In the genomic region with DNA sequence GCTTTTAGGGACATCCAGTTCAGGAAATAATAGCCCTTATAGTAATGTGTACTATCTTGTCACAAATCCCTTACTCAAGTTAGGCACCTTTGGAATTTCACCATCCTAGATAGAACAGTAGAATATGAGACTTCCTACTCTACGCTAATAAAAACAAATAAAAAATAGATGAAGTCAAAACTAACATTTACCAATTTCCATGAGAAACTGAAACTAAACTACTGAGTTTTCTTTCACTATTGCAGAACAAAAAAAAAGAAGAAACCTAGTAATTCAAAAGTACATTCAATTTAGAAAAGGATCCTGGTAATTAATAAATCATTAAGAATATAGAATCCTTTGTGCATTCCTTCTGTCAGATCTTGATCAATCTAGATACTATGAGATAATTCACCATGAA, we compare ENCODE assay signal across 17 cellular contexts. TPM values are rescaled to one million over a fixed set of nuclear protein-coding genes. Genes with fewer than 3 reads are reported as not detected.
A peak's percentile ranks its signal among the peaks of the same experiment; 100 is the strongest.
DNase-seq lines count a peak whose midpoint lies in the region; ATAC-seq and TF ChIP-seq lines count a peak whose summit lies in the region.
"Had no signal": no experiment of that assay in that cellular context is flagged by ENCODE, and none has a peak within 500 bp of the region (broad histone marks: within the 10 kb centered on the region; RNA-seq: fewer than 3 reads in every experiment).

No MANE protein-coding gene starts in this region.

- H3K4me1 Mint-ChIP-seq in CD8-positive, alpha-beta T cell (ENCODE audit: low read depth): peaks cover 14% of the 10 kb centered on the region
- H3K4me1 Mint-ChIP-seq in activated CD4-positive, alpha-beta memory T cell treated with anti-CD3 and anti-CD28 coated beads for 36 hours (ENCODE audit: low read depth): peaks cover 13% of the 10 kb centered on the region
- H3K4me1 Mint-ChIP-seq in immature natural killer cell: peaks cover 12 to 14% of the 10 kb centered on the region in 2 donors

- no peaks in the 10 kb centered on the region for H3K27me3 Mint-ChIP-seq in CD8-positive, alpha-beta T cell (ENCODE audit: low read depth)
- H3K27me3 Mint-ChIP-seq in activated CD4-positive, alpha-beta memory T cell treated with anti-CD3 and anti-CD28 coated beads for 36 hours: no peaks in the 10 kb centered on the region
- no peaks in the 10 kb centered on the region for H3K27me3 Mint-ChIP-seq in immature natural killer cell (ENCODE audit: low read depth in 3 of 3)
- H3K27me3 Mint-ChIP-seq: stimulated activated naive B cell treated with anti-CD40 and anti-IgM and Interleukin-4, amounts not matched to agents 10 μg/mL and 1 μg/mL and 100 μg/mL, for 72 hours had no signal

- H3K36me3 ChIP-seq in CD8-positive, alpha-beta T cell (ENCODE audit: insufficient read depth, low read length): no peaks in the 10 kb centered on the region
- H3K36me3 ChIP-seq: right atrium auricular region had no signal

- DNase-seq in CD8-positive, alpha-beta T cell: no peak
- no peak for DNase-seq in activated CD4-positive, alpha-beta memory T cell treated with anti-CD3 and anti-CD28 coated beads for 36 hours
- no peak for DNase-seq in immature natural killer cell
- DNase-seq in C1 segment of cervical spinal cord (lab: John Stamatoyannopoulos, UW): no peak
- no peak for DNase-seq in epidermal melanocyte (ENCODE audit: insufficient read length, low spot score)
- no peak for DNase-seq in NCI-H1436 (lab: John Stamatoyannopoulos, UW)
- DNase-seq: activated CD4-positive, alpha-beta T cell treated with anti-CD3 and anti-CD28 coated beads, Interleukin-2, amount 50 U/mL, for 4 hours; activated effector memory CD4-positive, alpha-beta T cell treated with Interleukin-2 at 50 U/mL for 16 hours; body of pancreas; cortex of kidney; foreskin keratinocyte; midbrain; stimulated activated naive B cell treated with anti-CD40 and anti-IgM and Interleukin-4, amounts not matched to agents 10 μg/mL and 1 μg/mL and 100 μg/mL, for 72 hours had no signal

- CTCF ChIA-PET in CD8-positive, alpha-beta T cell (lab: Charles Lee): no interaction called here
- CTCF ChIA-PET in activated CD4-positive, alpha-beta memory T cell treated with anti-CD3 and anti-CD28 coated beads for 36 hours (lab: Charles Lee): interaction anchor here (1.2 kb wide), 1 partner anchor 33 kb away, joined by 5 read pairs; no protein-coding TSS in a partner anchor

- no peaks in the 10 kb centered on the region for H3K9me3 Mint-ChIP-seq in CD8-positive, alpha-beta T cell
- no peaks in the 10 kb centered on the region for H3K9me3 Mint-ChIP-seq in activated CD4-positive, alpha-beta memory T cell treated with anti-CD3 and anti-CD28 coated beads for 36 hours
- H3K9me3 Mint-ChIP-seq in immature natural killer cell: no peaks in the 10 kb centered on the region
- H3K9me3 Mint-ChIP-seq: stimulated activated naive B cell treated with anti-CD40 and anti-IgM and Interleukin-4, amounts not matched to agents 10 μg/mL and 1 μg/mL and 100 μg/mL, for 72 hours had no signal

- ATAC-seq in CD8-positive, alpha-beta T cell: no peak
- ATAC-seq in GM18858 (IDR thresholded peaks at IDR 0.05; ENCODE audit: unreplicated experiment) (peak; percentile 46), GM19023 (IDR thresholded peaks at IDR 0.05; ENCODE audit: unreplicated experiment) (no peak)
- ATAC-seq: body of pancreas; foreskin keratinocyte; stimulated activated naive B cell treated with anti-CD40 and anti-IgM and Interleukin-4, amounts not matched to agents 10 μg/mL and 1 μg/mL and 100 μg/mL, for 72 hours had no signal

- no peaks in the 10 kb centered on the region for H3K27me3 ChIP-seq in CD8-positive, alpha-beta T cell (ENCODE audit: insufficient read depth, low read length)
- H3K27me3 ChIP-seq: body of pancreas, foreskin keratinocyte, right atrium auricular region, tibial nerve had no signal

- intact Hi-C loops in CD8-positive, alpha-beta T cell (cut with DNase I, micrococcal nuclease): loop anchor here in 1 of 2 experiments (1.0 kb wide), 1 partner anchor 40 kb away; no protein-coding TSS in a partner anchor
- intact Hi-C loops in activated CD4-positive, alpha-beta memory T cell treated with anti-CD3 and anti-CD28 coated beads for 36 hours (cut with micrococcal nuclease): no loop called here

- peak overlapping the region; percentile 28 for H3K27ac Mint-ChIP-seq in CD8-positive, alpha-beta T cell
- H3K27ac Mint-ChIP-seq in activated CD4-positive, alpha-beta memory T cell treated with anti-CD3 and anti-CD28 coated beads for 36 hours: peak overlapping the region; percentile 4
- H3K27ac Mint-ChIP-seq in immature natural killer cell: peak overlapping the region; percentile 60 to 81 (median 70)
- H3K27ac Mint-ChIP-seq: stimulated activated naive B cell treated with anti-CD40 and anti-IgM and Interleukin-4, amounts not matched to agents 10 μg/mL and 1 μg/mL and 100 μg/mL, for 72 hours had no signal

- H3K36me3 Mint-ChIP-seq in CD8-positive, alpha-beta T cell: peaks cover 35% of the 10 kb centered on the region
- peaks cover 34% of the 10 kb centered on the region for H3K36me3 Mint-ChIP-seq in activated CD4-positive, alpha-beta memory T cell treated with anti-CD3 and anti-CD28 coated beads for 36 hours
- peaks cover 9 to 33% (median 32%) of the 10 kb centered on the region in 3 donors for H3K36me3 Mint-ChIP-seq in immature natural killer cell

- no peaks in the 10 kb centered on the region for H3K4me1 ChIP-seq in CD8-positive, alpha-beta T cell (ENCODE audit: insufficient read depth, low read length)
- H3K4me1 ChIP-seq: body of pancreas, right atrium auricular region, tibial nerve had no signal

- no peak overlapping the region for H3K27ac ChIP-seq in CD8-positive, alpha-beta T cell (ENCODE audit: low read depth, low read length)
- H3K27ac ChIP-seq: body of pancreas, foreskin keratinocyte, right atrium auricular region, tibial nerve had no signal

- no peaks in the 10 kb centered on the region for H3K9me3 ChIP-seq in CD8-positive, alpha-beta T cell (ENCODE audit: low read length)
- H3K9me3 ChIP-seq: body of pancreas, right atrium auricular region, tibial nerve had no signal

- no peak overlapping the region for H3K4me3 ChIP-seq in CD8-positive, alpha-beta T cell (ENCODE audit: low read depth, low read length)
- H3K4me3 ChIP-seq: body of pancreas, right atrium auricular region, tibial nerve had no signal

- POLR2A ChIA-PET in CD8-positive, alpha-beta T cell (lab: Charles Lee): no interaction called here
- POLR2A ChIA-PET in activated CD4-positive, alpha-beta memory T cell treated with anti-CD3 and anti-CD28 coated beads for 36 hours (lab: Charles Lee): no interaction called here

- no peak for TF ChIP-seq CTCF in CD8-positive, alpha-beta T cell (IDR thresholded peaks at IDR 0.05)

- no peak overlapping the region for H3K4me3 Mint-ChIP-seq in CD8-positive, alpha-beta T cell
- H3K4me3 Mint-ChIP-seq in activated CD4-positive, alpha-beta memory T cell treated with anti-CD3 and anti-CD28 coated beads for 36 hours: no peak overlapping the region
- H3K4me3 Mint-ChIP-seq in immature natural killer cell: peak overlapping the region; percentile 22 to 66 (median 58)
- H3K4me3 Mint-ChIP-seq: stimulated activated naive B cell treated with anti-CD40 and anti-IgM and Interleukin-4, amounts not matched to agents 10 μg/mL and 1 μg/mL and 100 μg/mL, for 72 hours had no signal

RNA-seq across cellular contexts. Expression of gene STARD4, which starts 14.0 kb away (rescaled TPM):
- total RNA-seq in CD8-positive, alpha-beta T cell: 10 to 100 TPM; 31.7 to 32.4 TPM
- 10 to 100 TPM; 49.5 to 49.9 TPM for total RNA-seq in activated CD4-positive, alpha-beta memory T cell treated with anti-CD3 and anti-CD28 coated beads for 36 hours
- 10 to 100 TPM in 2 of 3 donors, 1 to 10 TPM in 1; 8.8 to 12.8 (median 11.8) TPM for polyA plus RNA-seq in immature natural killer cell

Comparison
In these comparisons a context has a peak if more than half of its experiments do, and no peak if none do; other contexts are left out.
1. H3K27ac Mint-ChIP-seq: peak in every context shown above with its lines; median percentile 70 in immature natural killer cell; 28 in CD8-positive, alpha-beta T cell; 4 in activated CD4-positive, alpha-beta memory T cell treated with anti-CD3 and anti-CD28 coated beads for 36 hours.
2. H3K4me3 Mint-ChIP-seq: peak in immature natural killer cell (5 of 5); none in CD8-positive, alpha-beta T cell (single experiment) and activated CD4-positive, alpha-beta memory T cell treated with anti-CD3 and anti-CD28 coated beads for 36 hours (single experiment).